8 cellular contexts compared by ENCODE assay signal in genomic region chr18:76450452-76450851, GRCh38. TPM values are rescaled to one million over a fixed set of nuclear protein-coding genes. Genes with fewer than 3 reads are reported as not detected.
A peak's percentile ranks its signal among the peaks of the same experiment; 100 is the strongest.
DNase-seq lines count a peak whose midpoint lies in the region; ATAC-seq and FAIRE-seq lines count a peak whose summit lies in the region.

No MANE protein-coding gene starts in this region.

- H3K27ac ChIP-seq in mucosa of rectum (ENCODE audit: low read depth in 2 of 2, low read length in 2 of 2) (peak overlapping the region; percentile 77 to 84), small intestine (ENCODE audit: low read depth in 1 of 2, low read length in 1 of 2) (peak overlapping the region in 1 of 2 donors; percentile 51)

- H3K9ac ChIP-seq in mucosa of rectum (ENCODE audit: low read depth in 1 of 2, low read length in 2 of 2) = peak overlapping the region; percentile 74 to 77

- intact Hi-C loops in Right ventricle myocardium inferior (cut with DNase I) = loop anchor here (2.0 kb wide), 1 partner anchor 44 kb away; the partner anchor contains the start of gene ZNF516
- intact Hi-C loops in cardiac septum (cut with DNase I) = loop anchor here (2.0 to 5.0 kb wide), 2 partner anchors 33 to 40 kb away; no protein-coding TSS in a partner anchor
- intact Hi-C loops in dendritic cell treated with granulocyte-macrophage colony-stimulating factor and Interleukin-4, amounts not matched to agents 40 ng/mL and 50 ng/mL, for 4 days (cut with micrococcal nuclease) = no loop called here

- H3K27ac Mint-ChIP-seq in dendritic cell treated with granulocyte-macrophage colony-stimulating factor and Interleukin-4, amounts not matched to agents 40 ng/mL and 50 ng/mL, for 4 days = peak overlapping the region; percentile 75

- WGBS in small intestine, 3 donors = 20 to 27% (median 25%) methylated on average over 10 of the region's 10 CpGs

- no peak for FAIRE-seq in small intestine (lab: Jason Lieb, UNC)

- ATAC-seq in Right ventricle myocardium inferior (peak; percentile 36), HG02938 (IDR thresholded peaks at IDR 0.05; ENCODE audit: unreplicated experiment) (no peak)

- H3K9me3 ChIP-seq in mucosa of rectum (ENCODE audit: control insufficient read depth in 2 of 2, low read length in 2 of 2) = no peaks in the 10 kb centered on the region
- H3K9me3 ChIP-seq in small intestine (ENCODE audit: control insufficient read depth, low read depth) = no peaks in the 10 kb centered on the region

- H3K27me3 Mint-ChIP-seq in dendritic cell treated with granulocyte-macrophage colony-stimulating factor and Interleukin-4, amounts not matched to agents 40 ng/mL and 50 ng/mL, for 4 days = no peaks in the 10 kb centered on the region

- no peaks in the 10 kb centered on the region for H3K27me3 ChIP-seq in mucosa of rectum (ENCODE audit: control insufficient read depth in 2 of 2, insufficient read depth in 2 of 2, low read length in 2 of 2)
- H3K27me3 ChIP-seq in small intestine (ENCODE audit: control insufficient read depth in 2 of 2, insufficient read depth in 2 of 2, low read length in 2 of 2) = no peaks in the 10 kb centered on the region

- H3K4me3 Mint-ChIP-seq in dendritic cell treated with granulocyte-macrophage colony-stimulating factor and Interleukin-4, amounts not matched to agents 40 ng/mL and 50 ng/mL, for 4 days = peak overlapping the region; percentile 73

- H3K4me1 Mint-ChIP-seq in dendritic cell treated with granulocyte-macrophage colony-stimulating factor and Interleukin-4, amounts not matched to agents 40 ng/mL and 50 ng/mL, for 4 days (ENCODE audit: low read depth) = peaks cover 98% of the 10 kb centered on the region

- peaks cover 54% of the 10 kb centered on the region for H3K36me3 Mint-ChIP-seq in dendritic cell treated with granulocyte-macrophage colony-stimulating factor and Interleukin-4, amounts not matched to agents 40 ng/mL and 50 ng/mL, for 4 days (ENCODE audit: low read depth)

- H3K9me3 Mint-ChIP-seq in dendritic cell treated with granulocyte-macrophage colony-stimulating factor and Interleukin-4, amounts not matched to agents 40 ng/mL and 50 ng/mL, for 4 days = no peaks in the 10 kb centered on the region

- H3K4me1 ChIP-seq in mucosa of rectum (ENCODE audit: control insufficient read depth in 2 of 2, insufficient read depth in 2 of 2, low read length in 2 of 2) = peaks cover 13 to 21% of the 10 kb centered on the region in 2 donors
- H3K4me1 ChIP-seq in small intestine (ENCODE audit: control insufficient read depth in 2 of 2, insufficient read depth in 1 of 2, low read depth in 1 of 2, low read length in 1 of 2) = peaks cover 2% of the 10 kb centered on the region in 2 donors

- DNase-seq in Right ventricle myocardium inferior (ENCODE audit: missing footprints) (no peak), cardiac septum (ENCODE audit: low spot score) (no peak), NCI-H2107 treated with DMSO at 0.1 percent for 48 hours (lab: John Stamatoyannopoulos, UW; ENCODE audit: unreplicated experiment) (no peak), small intestine (no peak), HPDE6-E6E7 (ENCODE audit: extremely low spot score) (no peak)

- H3K36me3 ChIP-seq in mucosa of rectum (ENCODE audit: control insufficient read depth in 2 of 2, insufficient read depth in 2 of 2, low read length in 2 of 2) (no peaks in the 10 kb centered on the region), small intestine (ENCODE audit: control insufficient read depth in 2 of 2, insufficient read depth in 2 of 2, low read length in 2 of 2) (no peaks in the 10 kb centered on the region)

- peak overlapping the region; percentile 69 to 90 for H3K4me3 ChIP-seq in mucosa of rectum (ENCODE audit: low read length in 2 of 2)
- H3K4me3 ChIP-seq in small intestine (ENCODE audit: low read depth in 1 of 2, low read length in 2 of 2) = no peak overlapping the region

RNA-seq across cellular contexts. Expression of gene ZNF516, which starts 44.6 kb away (rescaled TPM):
- total RNA-seq in Right ventricle myocardium inferior (12.3 TPM), cardiac septum (14.7 TPM)
- 1 to 10 TPM; 4.6 to 6.9 (median 6.1) TPM for polyA plus RNA-seq in small intestine

Comparison
In these comparisons a context has a peak if more than half of its experiments do, and no peak if none do; other contexts are left out.
1. H3K4me3 ChIP-seq: peak in mucosa of rectum (2 of 2); none in small intestine (0 of 2).